9 cellular contexts compared by ENCODE assay signal in genomic region chr12:6964605-6965025, GRCh38. TPM values are rescaled to one million over a fixed set of nuclear protein-coding genes. Genes with fewer than 3 reads are reported as not detected.
A peak's percentile ranks its signal among the peaks of the same experiment; 100 is the strongest.
DNase-seq lines count a peak whose midpoint lies in the region; ATAC-seq, FAIRE-seq and TF ChIP-seq lines count a peak whose summit lies in the region.
"Had no signal": no experiment of that assay in that cellular context is flagged by ENCODE, and none has a peak within 500 bp of the region (broad histone marks: within the 10 kb centered on the region; RNA-seq: fewer than 3 reads in every experiment).

No MANE protein-coding gene starts in this region.

- H3K4me2 ChIP-seq in OCI-LY1 (ENCODE audit: low read length) (no peak overlapping the region), H1 (ENCODE audit: insufficient read depth in 1 of 2, low read depth in 2 of 2, low read length in 2 of 2) (peak overlapping the region; percentile 66 to 93)

- H3K23me2 ChIP-seq in H1 (ENCODE audit: low read depth, low read length) = peaks cover 16% of the 10 kb centered on the region; the same call in 1 of the 2 replicates

- no peak overlapping the region for H4K91ac ChIP-seq in H1 (replicated peaks; ENCODE audit: insufficient read length, low read length)

- POLR2A ChIA-PET in CD8-positive, alpha-beta T cell (lab: Charles Lee) = interaction anchor here (0.5 to 13.4 kb wide), 7 partner anchors 8 to 231 kb away, joined by 3 to 642 read pairs (median 7); partner anchors contain the start of genes C12orf57, PTPN6, RNU7-1 and SPSB2
- POLR2A ChIA-PET in H1 (lab: Charles Lee; ENCODE audit: partially characterized antibody) = interaction anchor here (0.5 to 44.0 kb wide), 12 partner anchors 4 to 144 kb away, joined by 3 to 1596 read pairs (median 8); partner anchors contain the start of genes ATN1, C12orf57, C1R and C1RL

- peak overlapping the region; percentile 89 for H2AK5ac ChIP-seq in H1 (ENCODE audit: low read depth, low read length)

- H3K4me1 ChIP-seq in CD8-positive, alpha-beta T cell (ENCODE audit: insufficient read depth, low read length) = peaks cover 57% of the 10 kb centered on the region
- H3K4me1 ChIP-seq in OCI-LY1 (ENCODE audit: insufficient read depth, low read length, severe bottlenecking) = peaks cover 51% of the 10 kb centered on the region
- H3K4me1 ChIP-seq in H1 (replicated peaks in 1 of 4; ENCODE audit: control insufficient read depth in 3 of 4, insufficient read depth in 4 of 4, low read length in 3 of 4) = peaks cover 12 to 48% (median 32%) of the 10 kb centered on the region in 4 experiments
- H3K4me1 ChIP-seq in ovary (ENCODE audit: insufficient read depth) = peaks cover 12% of the 10 kb centered on the region

- no peaks in the 10 kb centered on the region for H3K27me3 ChIP-seq in CD8-positive, alpha-beta T cell (ENCODE audit: insufficient read depth, low read length)
- H3K27me3 ChIP-seq in OCI-LY1 (ENCODE audit: insufficient read depth, low read length) = 0 out of 2 replicates have a peak, but pooled peaks cover 4% of the 10 kb centered on the region
- H3K27me3 ChIP-seq in H1 (replicated peaks in 1 of 4; ENCODE audit: control insufficient read depth in 3 of 4, extremely low read depth in 1 of 4, insufficient read depth in 3 of 4, low read length in 3 of 4) = no peaks in the 10 kb centered on the region
- H3K27me3 ChIP-seq in ovary = no peaks in the 10 kb centered on the region

- H4K20me1 ChIP-seq in OCI-LY1 (ENCODE audit: insufficient read depth, low read length) (no peaks in the 10 kb centered on the region), H1 (replicated peaks in 1 of 2; ENCODE audit: control insufficient read depth in 1 of 2, insufficient read depth in 2 of 2, low read length in 2 of 2) (peaks cover 2 to 4% of the 10 kb centered on the region in 2 experiments)

- no peaks in the 10 kb centered on the region for H3K9me2 ChIP-seq in OCI-LY1 (ENCODE audit: low read depth, low read length)

- H2BK120ac ChIP-seq in H1 (replicated peaks; ENCODE audit: low read depth, low read length) = no peak overlapping the region

- peak overlapping the region; percentile 82 for H3K4ac ChIP-seq in H1 (replicated peaks; ENCODE audit: insufficient read length, low read depth, low read length)

- H3K4me3 ChIP-seq in CD8-positive, alpha-beta T cell (ENCODE audit: low read depth, low read length) = no peak overlapping the region
- no peak overlapping the region for H3K4me3 ChIP-seq in OCI-LY1 (ENCODE audit: low read depth, low read length, poor library complexity, severe bottlenecking)
- H3K4me3 ChIP-seq in H1 (ENCODE audit: extremely low read depth in 1 of 4, insufficient read depth in 2 of 4, low read depth in 3 of 4, low read length in 4 of 4) = peak overlapping the region in 2 of 4 experiments; percentile 23 to 79; a peak in 3 of 8 replicates
- no peak overlapping the region for H3K4me3 ChIP-seq in ovary

- H3K4me3 Mint-ChIP-seq in CD8-positive, alpha-beta T cell = no peak overlapping the region

- H3K27ac Mint-ChIP-seq in CD8-positive, alpha-beta T cell = peak overlapping the region; percentile 83

- H3K9ac ChIP-seq in OCI-LY1 (ENCODE audit: low read length) (no peak overlapping the region; the same call in 1 of the 2 replicates), H1 (replicated peaks in 1 of 4; ENCODE audit: extremely low read depth in 1 of 4, low read depth in 3 of 4, low read length in 3 of 4) (peak overlapping the region in 2 of 4 experiments; percentile 6 to 13; a peak in 4 of 7 replicates)

- no peak overlapping the region for H2BK20ac ChIP-seq in H1 (ENCODE audit: low read length)

- peak overlapping the region; percentile 37 for H3K56ac ChIP-seq in H1 (replicated peaks; ENCODE audit: insufficient read length, low read depth, low read length)

- peak overlapping the region; percentile 20 for H3K27ac ChIP-seq in CD8-positive, alpha-beta T cell (ENCODE audit: low read depth, low read length)
- H3K27ac ChIP-seq in OCI-LY1 (ENCODE audit: low read depth, low read length, poor library complexity, severe bottlenecking) (peak overlapping the region; percentile 12), H1 (ENCODE audit: low read depth, low read length) (0 out of 2 replicates have a peak overlapping the region, but pooled peaks have one; percentile 13), ovary (peak overlapping the region; percentile 57 to 67)

- peak overlapping the region; percentile 76 for H3K18ac ChIP-seq in H1 (ENCODE audit: extremely low read depth, low read length)

- peaks cover 7% of the 10 kb centered on the region; the same call in 1 of the 2 replicates for H3K79me2 ChIP-seq in OCI-LY1 (ENCODE audit: insufficient read depth, low read length)
- H3K79me2 ChIP-seq in H1 (ENCODE audit: control insufficient read depth in 1 of 2, insufficient read depth in 2 of 2, low read length in 2 of 2) = peaks cover 6 to 31% of the 10 kb centered on the region in 2 experiments; a peak in 3 of 4 replicates

- intact Hi-C loops in CD8-positive, alpha-beta T cell (cut with DNase I, micrococcal nuclease) = loop anchor here (1.0 to 5.0 kb wide), 4 partner anchors 20 to 512 kb away; partner anchors contain the start of genes C12orf57 (in 2 of the 2) and TAPBPL (in 1 of the 2)
- intact Hi-C loops in ovary (cut with DNase I) = loop anchor here (2.0 to 10.0 kb wide), 4 partner anchors 20 to 100 kb away; partner anchors contain the start of genes TPI1 (in 4 of the 4) and C12orf57 (in 1 of the 4)

- peak overlapping the region; percentile 34 for H4K5ac ChIP-seq in H1 (ENCODE audit: insufficient read length, low read depth, low read length)

- H3K36me3 ChIP-seq in CD8-positive, alpha-beta T cell (ENCODE audit: insufficient read depth, low read length) = peaks cover 46% of the 10 kb centered on the region
- H3K36me3 ChIP-seq in OCI-LY1 (ENCODE audit: insufficient read depth, low read length) = peaks cover 52% of the 10 kb centered on the region
- H3K36me3 ChIP-seq in H1 (ENCODE audit: control insufficient read depth in 2 of 4, insufficient read depth in 4 of 4, low read length in 3 of 4) = peaks cover 28 to 45% (median 32%) of the 10 kb centered on the region in 4 experiments
- H3K36me3 ChIP-seq in ovary = no peaks in the 10 kb centered on the region

- H3K14ac ChIP-seq in H1 (ENCODE audit: insufficient read length) = no peak overlapping the region

- peaks cover 2% of the 10 kb centered on the region; the same call in 1 of the 2 replicates for H3K79me1 ChIP-seq in H1 (ENCODE audit: low read depth, low read length)

- TF ChIP-seq CTCF in CD8-positive, alpha-beta T cell (IDR thresholded peaks at IDR 0.05) = no peak
- TF ChIP-seq CTCF in OCI-LY1 (IDR thresholded peaks at IDR 0.05; ENCODE audit: low read length) = no peak
- no peak for TF ChIP-seq CTCF in H1 (IDR thresholded peaks at IDR 0.05; ENCODE audit: control extremely low read depth in 1 of 3, insufficient read depth in 1 of 3, low read depth in 1 of 3, low read length in 3 of 3)
- TF ChIP-seq CTCF in ovary (IDR thresholded peaks at IDR 0.05) = no peak

- peak overlapping the region; percentile 41; the same call in 1 of the 2 replicates for H2BK15ac ChIP-seq in H1 (ENCODE audit: low read length)

- TF ChIP-seq EP300 in H1 (IDR thresholded peaks at IDR 0.05; ENCODE audit: borderline replicate concordance in 1 of 2, low read depth in 2 of 2, low read length in 2 of 2) (no peak), ovary (IDR thresholded peaks at IDR 0.05) (no peak)

- peaks cover 53% of the 10 kb centered on the region for H3K4me1 Mint-ChIP-seq in CD8-positive, alpha-beta T cell (ENCODE audit: low read depth)

- H3F3A ChIP-seq in OCI-LY1 (ENCODE audit: insufficient read depth, low read length) = 0 out of 2 replicates have a peak, but pooled peaks cover 4% of the 10 kb centered on the region

- peaks cover 61% of the 10 kb centered on the region for H3K36me3 Mint-ChIP-seq in CD8-positive, alpha-beta T cell

- H4K8ac ChIP-seq in H1 (ENCODE audit: extremely low read depth, insufficient read depth, low read length) = peak overlapping the region; percentile 72; the same call in 1 of the 2 replicates

- TF ChIP-seq POLR2A in H1 (IDR thresholded peaks at IDR 0.05; ENCODE audit: control extremely low read depth in 1 of 2, low read depth in 2 of 2, low read length in 2 of 2) (no peak), ovary (IDR thresholded peaks at IDR 0.05) (no peak)

- H3K27me3 Mint-ChIP-seq in CD8-positive, alpha-beta T cell (ENCODE audit: low read depth) = no peaks in the 10 kb centered on the region

- H3K23ac ChIP-seq in H1 (ENCODE audit: insufficient read length) = no peak overlapping the region

- peak in 1 of 7 experiments; percentile 42 for DNase-seq in CD8-positive, alpha-beta T cell
- DNase-seq in H1 (ENCODE audit: low read depth in 1 of 2, low spot score in 2 of 2) (no peak), ovary (peak in 1 of 5 donors; percentile 45), NCI-H1930 (lab: John Stamatoyannopoulos, UW) (no peak), AG08395 (ENCODE audit: low spot score) (no peak)

- no peak for ATAC-seq in CD8-positive, alpha-beta T cell
- ATAC-seq in GM18511 (IDR thresholded peaks at IDR 0.05; ENCODE audit: unreplicated experiment) = no peak
- no peak for ATAC-seq in HG03378 (IDR thresholded peaks at IDR 0.05; ENCODE audit: unreplicated experiment)

- peak overlapping the region; percentile 94 for H2BK5ac ChIP-seq in H1 (ENCODE audit: low read depth, low read length)

- no peak for TF ChIP-seq RAD21 in H1 (IDR thresholded peaks at IDR 0.05 in 1 of 2, conservative IDR thresholded peaks at IDR 0.05 in 1 of 2; ENCODE audit: low read depth in 2 of 2, low read length in 2 of 2)

- H3K9me3 ChIP-seq in CD8-positive, alpha-beta T cell (ENCODE audit: low read length) = no peaks in the 10 kb centered on the region
- H3K9me3 ChIP-seq in OCI-LY1 (ENCODE audit: low read length) (no peaks in the 10 kb centered on the region), H1 (ENCODE audit: insufficient read depth in 2 of 2, low read depth in 1 of 2, low read length in 1 of 2) (no peaks in the 10 kb centered on the region), ovary (no peaks in the 10 kb centered on the region)

- FAIRE-seq in H1 (lab: Jason Lieb, UNC) = no peak
- FAIRE-seq: frontal cortex had no signal

- H2BK12ac ChIP-seq in H1 (ENCODE audit: low read depth, low read length) = 0 out of 2 replicates have a peak overlapping the region, but pooled peaks have one; percentile 68

- WGBS in H1 (ENCODE audit: extremely low coverage in 1 of 2, insufficient coverage in 1 of 2, insufficient read length in 1 of 2, insufficient replicate concordance in 2 of 2, low coverage in 1 of 2, low lambda C conversion rate in 2 of 2, missing lambda C conversion rate in 1 of 2), 2 experiments = 85% methylated on average over 8 of the region's 8 CpGs; no CpG with 5 or more reads in 1 of the 2 experiments
- 63 to 73% (median 66%) methylated on average over 8 of the region's 8 CpGs for WGBS in ovary, 3 donors

- CTCF ChIA-PET in CD8-positive, alpha-beta T cell (lab: Charles Lee) = interaction anchor here (0.6 to 13.3 kb wide), 15 partner anchors 9 to 630 kb away, joined by 3 to 531 read pairs (median 7); partner anchors contain the start of genes C12orf57, C1RL, MLF2 and PTPN6
- CTCF ChIA-PET in H1 (lab: Charles Lee; ENCODE audit: partially characterized antibody) = interaction anchor here (0.6 to 12.2 kb wide), 32 partner anchors 10 to 944 kb away, joined by 3 to 277 read pairs (median 4); partner anchors contain the start of genes C12orf57, C1RL, PTPN6 and RNU7-1

- H3K9me3 Mint-ChIP-seq in CD8-positive, alpha-beta T cell = no peaks in the 10 kb centered on the region

- H2AFZ ChIP-seq in OCI-LY1 (ENCODE audit: low read length) (no peak overlapping the region), H1 (ENCODE audit: low read length) (no peak overlapping the region)

RNA-seq across cellular contexts. Expression of gene PHB2, which starts 5.8 kb away (rescaled TPM):
- total RNA-seq in CD8-positive, alpha-beta T cell = 100 to 1,000 TPM; 145 to 148 TPM
- total RNA-seq in H1 (2021; fragmentation: NEBNext Ultra II Directional; extraction: Animal tissue kit (Norgen Biotek cat#: 25700)) = 360 and 368 TPM in 2 replicates
- polyA plus RNA-seq in H1 (2011; rRNA removed) (579 and 626 TPM in 2 replicates), ovary (100 to 1,000 TPM; 129 to 285 TPM)
- polyA plus RNA-seq in H1 (2011; cell fraction: cytosol; rRNA removed) = 622 TPM
- 570 TPM for polyA plus RNA-seq in H1 (2011; cell fraction: nucleus; rRNA removed)
- 317 to 409 TPM (median 397 TPM) in 4 replicates for polyA plus RNA-seq in H1 (2012, experiment 1 of 2)
- 565 TPM for polyA plus RNA-seq in H1 (2012, experiment 2 of 2)
- 552 TPM for polyA plus RNA-seq in H1 (2013, experiment 1 of 2)
- 493 TPM for polyA plus RNA-seq in H1 (2013, experiment 2 of 2)
- 282 and 291 TPM in 2 replicates for polyA minus RNA-seq in H1 (2011; rRNA and poly(A)+ RNA removed)
- 137 TPM for polyA minus RNA-seq in H1 (2011; cell fraction: cytosol; rRNA and poly(A)+ RNA removed)
- 195 TPM for polyA minus RNA-seq in H1 (2011; cell fraction: nucleus; rRNA and poly(A)+ RNA removed)
- total RNA-seq in ovary = 100 to 1,000 TPM; 220 to 324 (median 269) TPM

RNA-seq across cellular contexts. Expression of gene EMG1, which starts 6.1 kb away (rescaled TPM):
- total RNA-seq in CD8-positive, alpha-beta T cell = 10 to 100 TPM; 42.8 to 43.2 TPM
- 82.9 and 84.2 TPM in 2 replicates for total RNA-seq in H1 (2021; fragmentation: NEBNext Ultra II Directional; extraction: Animal tissue kit (Norgen Biotek cat#: 25700))
- polyA plus RNA-seq in H1 (2011; rRNA removed) (54.3 and 64.3 TPM in 2 replicates), ovary (10 to 100 TPM; 21.5 to 39.5 TPM)
- 83.3 TPM for polyA plus RNA-seq in H1 (2011; cell fraction: cytosol; rRNA removed)
- 37.2 TPM for polyA plus RNA-seq in H1 (2011; cell fraction: nucleus; rRNA removed)
- 78.1 to 120 TPM (median 97.6 TPM) in 4 replicates for polyA plus RNA-seq in H1 (2012, experiment 1 of 2)
- polyA plus RNA-seq in H1 (2012, experiment 2 of 2) = 39.8 TPM
- 66.1 TPM for polyA plus RNA-seq in H1 (2013, experiment 1 of 2)
- polyA plus RNA-seq in H1 (2013, experiment 2 of 2) = 65.0 TPM
- 30.4 and 39.9 TPM in 2 replicates for polyA minus RNA-seq in H1 (2011; rRNA and poly(A)+ RNA removed)
- polyA minus RNA-seq in H1 (2011; cell fraction: cytosol; rRNA and poly(A)+ RNA removed) = 23.6 TPM
- polyA minus RNA-seq in H1 (2011; cell fraction: nucleus; rRNA and poly(A)+ RNA removed) = 32.0 TPM
- total RNA-seq in ovary = 10 to 100 TPM; 25.6 to 54.7 (median 41.0) TPM

RNA-seq across cellular contexts. Expression of gene PTPN6, which starts 13.5 kb away (rescaled TPM):
- 10 to 100 TPM; 63.2 to 63.9 TPM for total RNA-seq in CD8-positive, alpha-beta T cell
- total RNA-seq in H1 (2021; fragmentation: NEBNext Ultra II Directional; extraction: Animal tissue kit (Norgen Biotek cat#: 25700)) = 25.7 and 28.4 TPM in 2 replicates
- polyA plus RNA-seq in H1 (2011; rRNA removed) = 16.3 and 22.6 TPM in 2 replicates
- polyA plus RNA-seq in H1 (2011; cell fraction: cytosol; rRNA removed) = 21.3 TPM
- polyA plus RNA-seq in H1 (2011; cell fraction: nucleus; rRNA removed) = 32.9 TPM
- polyA plus RNA-seq in H1 (2012, experiment 1 of 2) = 34.9 to 37.3 TPM (median 36.6 TPM) in 4 replicates
- polyA plus RNA-seq in H1 (2012, experiment 2 of 2) = 28.9 TPM
- 23.2 TPM for polyA plus RNA-seq in H1 (2013, experiment 1 of 2)
- polyA plus RNA-seq in H1 (2013, experiment 2 of 2) = 25.8 TPM
- 12.4 and 24.5 TPM in 2 replicates for polyA minus RNA-seq in H1 (2011; rRNA and poly(A)+ RNA removed)
- polyA minus RNA-seq in H1 (2011; cell fraction: cytosol; rRNA and poly(A)+ RNA removed) = 17.8 TPM
- polyA minus RNA-seq in H1 (2011; cell fraction: nucleus; rRNA and poly(A)+ RNA removed) = 9.1 TPM
- total RNA-seq in ovary = 10 to 100 TPM in 3 of 7 donors, 1 to 10 TPM in 4; 4.6 to 19.8 (median 9.8) TPM
- polyA plus RNA-seq in ovary = 10 to 100 TPM in 1 of 2 donors, 1 to 10 TPM in 1; 6.9 to 25.3 TPM

RNA-seq across cellular contexts. Expression of gene C12orf57, which starts 20.8 kb away (rescaled TPM):
- 100 to 1,000 TPM; 328 to 356 TPM for total RNA-seq in CD8-positive, alpha-beta T cell
- 174 and 185 TPM in 2 replicates for total RNA-seq in H1 (2021; fragmentation: NEBNext Ultra II Directional; extraction: Animal tissue kit (Norgen Biotek cat#: 25700))
- polyA plus RNA-seq in H1 (2011; rRNA removed) (993 and 1,124 TPM in 2 replicates), ovary (1,000 to 10,000 TPM in 1 of 2 donors, 10 to 100 TPM in 1; 40.3 to 1,266 TPM)
- 811 TPM for polyA plus RNA-seq in H1 (2011; cell fraction: cytosol; rRNA removed)
- polyA plus RNA-seq in H1 (2011; cell fraction: nucleus; rRNA removed) = 653 TPM
- polyA plus RNA-seq in H1 (2012, experiment 1 of 2) = 167 to 390 TPM (median 374 TPM) in 4 replicates
- 596 TPM for polyA plus RNA-seq in H1 (2012, experiment 2 of 2)
- polyA plus RNA-seq in H1 (2013, experiment 1 of 2) = 206 TPM
- polyA plus RNA-seq in H1 (2013, experiment 2 of 2) = 192 TPM
- polyA minus RNA-seq in H1 (2011; rRNA and poly(A)+ RNA removed) = 66.6 and 106 TPM in 2 replicates
- 76.3 TPM for polyA minus RNA-seq in H1 (2011; cell fraction: cytosol; rRNA and poly(A)+ RNA removed)
- polyA minus RNA-seq in H1 (2011; cell fraction: nucleus; rRNA and poly(A)+ RNA removed) = 112 TPM
- 1,000 to 10,000 TPM in 1 of 7 donors, 100 to 1,000 TPM in 6; 457 to 1,838 (median 633) TPM for total RNA-seq in ovary

RNA-seq across cellular contexts. Expression of gene RNU7-1, which starts 21.0 kb away (rescaled TPM):
- total RNA-seq in CD8-positive, alpha-beta T cell = not detected
- total RNA-seq in H1 (2021; fragmentation: NEBNext Ultra II Directional; extraction: Animal tissue kit (Norgen Biotek cat#: 25700)) = not detected in 2 replicates
- polyA plus RNA-seq in H1 (2011; rRNA removed) = not detected in 2 replicates
- not detected for polyA plus RNA-seq in H1 (2011; cell fraction: cytosol; rRNA removed)
- not detected for polyA plus RNA-seq in H1 (2011; cell fraction: nucleus; rRNA removed)
- polyA plus RNA-seq in H1 (2012, experiment 1 of 2) = not detected in 4 replicates
- not detected for polyA plus RNA-seq in H1 (2012, experiment 2 of 2)
- polyA plus RNA-seq in H1 (2013, experiment 1 of 2) = not detected
- polyA plus RNA-seq in H1 (2013, experiment 2 of 2) = not detected
- polyA minus RNA-seq in H1 (2011; rRNA and poly(A)+ RNA removed) = not detected in 2 replicates
- not detected for polyA minus RNA-seq in H1 (2011; cell fraction: cytosol; rRNA and poly(A)+ RNA removed)
- not detected for polyA minus RNA-seq in H1 (2011; cell fraction: nucleus; rRNA and poly(A)+ RNA removed)
- total RNA-seq in ovary = not detected
- polyA plus RNA-seq in ovary = not detected
- total RNA-seq: frontal cortex had no signal

Comparison
In these comparisons a context has a peak if more than half of its experiments do, and no peak if none do; other contexts are left out.
1. H3K27ac ChIP-seq: peak in every context shown above with its lines; median percentile 62 in ovary; 20 in CD8-positive, alpha-beta T cell; 13 in H1; 12 in OCI-LY1.